ENCODE assay signal across 22 cellular contexts in the genomic region with DNA sequence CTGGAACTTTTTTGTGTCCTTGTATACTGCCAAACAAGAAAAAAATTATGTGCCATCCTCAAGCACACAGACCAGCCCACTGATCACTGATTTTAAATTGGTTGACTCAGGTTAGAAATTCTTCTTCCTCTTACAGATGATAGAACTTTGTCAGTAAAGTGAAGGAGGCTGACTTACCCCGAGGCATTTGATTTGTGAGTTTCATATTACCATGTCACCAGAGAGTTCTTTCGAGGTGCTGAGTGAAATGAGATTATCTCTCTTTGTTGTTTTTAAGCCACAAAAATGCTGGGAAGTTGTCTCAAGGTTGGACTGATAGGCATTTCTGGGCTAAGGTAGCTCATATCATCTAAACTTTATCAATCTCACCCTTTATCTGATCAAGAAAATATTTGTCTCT.
DNase-seq lines count a peak whose midpoint lies in the region; ATAC-seq, FAIRE-seq and TF ChIP-seq lines count a peak whose summit lies in the region.
"Had no signal": no experiment of that assay in that cellular context is flagged by ENCODE, and none has a peak within 500 bp of the region (broad histone marks: within the 10 kb centered on the region; RNA-seq: fewer than 3 reads in every experiment).

No MANE protein-coding gene starts in this region.

- H3K27me3 ChIP-seq in RWPE2 (ENCODE audit: insufficient read depth, poor library complexity, severe bottlenecking) (no peaks in the 10 kb centered on the region), adrenal gland (peaks cover 4% of the 10 kb centered on the region)

- no peaks in the 10 kb centered on the region for H3K36me3 ChIP-seq in RWPE2 (ENCODE audit: low read depth)
- H3K36me3 ChIP-seq in adrenal gland (replicated peaks in 1 of 2): no peaks in the 10 kb centered on the region

- H3K4me3 ChIP-seq in RWPE2 (ENCODE audit: severe bottlenecking): no peak overlapping the region
- no peak overlapping the region for H3K4me3 ChIP-seq in adrenal gland
- H3K4me3 ChIP-seq: GM23338 had no signal

- DNase-seq in GM12891 (ENCODE audit: insufficient read length, low spot score) (no peak), NCI-H226 (peak; percentile 57), RWPE2 (ENCODE audit: low spot score) (no peak), kidney glomerular epithelial cell (lab: John Stamatoyannopoulos, UW) (peak; percentile 24), NCI-H1417 treated with DMSO at 0.1 percent for 48 hours (lab: John Stamatoyannopoulos, UW) (no peak), adrenal gland (no peak), left cardiac atrium (no peak)
- DNase-seq: DMS153, DND-41, H9, HFFc6, KG1, NCI-H1048, NCI-H1417, NCI-H187, NCI-H2081 treated with DMSO at 0.1 percent for 48 hours, NCI-H446, NCI-H524 treated with DMSO at 0.1 percent for 48 hours, NCI-H774 had no signal

- WGBS in adrenal gland, 4 donors: 41 to 52% (median 46%) methylated on average over 2 of the region's 2 CpGs

- intact Hi-C loops in adrenal gland (cut with DNase I) (no loop called here), left cardiac atrium (cut with DNase I) (no loop called here)

- no peak for TF ChIP-seq POLR2A in GM12891 (IDR thresholded peaks at IDR 0.05; ENCODE audit: low read depth, low read length)
- no peak for TF ChIP-seq POLR2A in adrenal gland (IDR thresholded peaks at IDR 0.05)

- ATAC-seq in RWPE2 (ENCODE audit: low read depth): peak; percentile 53; the same call in 1 of the 3 replicates
- ATAC-seq in left cardiac atrium: no peak
- ATAC-seq: GM23338, Panc1, SK-N-SH treated with all-trans-retinoic acid at 6 μM for 48 hours had no signal

- H3K9me3 ChIP-seq in RWPE2 (ENCODE audit: severe bottlenecking) (no peaks in the 10 kb centered on the region), adrenal gland (replicated peaks in 1 of 3) (no peaks in the 10 kb centered on the region)

- H3K27ac ChIP-seq in RWPE2 (ENCODE audit: poor library complexity, severe bottlenecking) (no peak overlapping the region), adrenal gland (no peak overlapping the region)

- peak; percentile 5 for FAIRE-seq in GM12891 (lab: Jason Lieb, UNC)

- TF ChIP-seq CTCF in RWPE2 (IDR thresholded peaks at IDR 0.05; ENCODE audit: poor library complexity, severe bottlenecking) (no peak), adrenal gland (IDR thresholded peaks at IDR 0.05) (no peak)

- H3K4me1 ChIP-seq in RWPE2 (ENCODE audit: insufficient read depth, poor library complexity, severe bottlenecking): no peaks in the 10 kb centered on the region
- H3K4me1 ChIP-seq in adrenal gland (replicated peaks in 1 of 2): no peaks in the 10 kb centered on the region

TF ChIP-seq in GM12891, 5 proteins besides CTCF, POLR2A, EP300 and RAD21:
- TF ChIP-seq TAF1 (IDR thresholded peaks at IDR 0.05; ENCODE audit: low read depth, low read length) (no peak), SPI1 (IDR thresholded peaks at IDR 0.05; ENCODE audit: low read depth, low read length) (no peak), POLR2AphosphoS5 (IDR thresholded peaks at IDR 0.05; ENCODE audit: low read depth, low read length) (no peak)
TF ChIP-seq in GM12891: peak in this region for 0.

Comparison
In these comparisons a context has a peak if more than half of its experiments do, and no peak if none do; other contexts are left out.
1. DNase-seq: peak in NCI-H226 (single experiment) and kidney glomerular epithelial cell (single experiment); none in GM12891 (single experiment), RWPE2 (single experiment), NCI-H1417 treated with DMSO at 0.1 percent for 48 hours (single experiment), adrenal gland (0 of 7) and left cardiac atrium (single experiment).